In genomic region chr1:187003353-187003752, GRCh38 we compare ENCODE assay signal across 27 cellular contexts.
"Had no signal": no experiment of that assay in that cellular context is flagged by ENCODE, and none has a peak within 500 bp of the region (broad histone marks: within the 10 kb centered on the region; RNA-seq: fewer than 3 reads in every experiment).

No MANE protein-coding gene starts in this region.

- H3K27ac ChIP-seq: ascending aorta, VCaP had no signal

- H3K36me3 ChIP-seq: ascending aorta had no signal

- DNase-seq: activated B cell treated with CpG ODN at 0.5 μM for 24 hours; activated CD4-positive, alpha-beta memory T cell treated with anti-CD3 and anti-CD28 coated beads, Interleukin-2, amount 10 ng/mL, durations not matched to agents 7 days and 5 days; activated CD4-positive, alpha-beta T cell treated with anti-CD3 and anti-CD28 coated beads for 4 hours; activated CD4-positive, alpha-beta T cell treated with anti-CD3 and anti-CD28 coated beads, Interleukin-2, amount 10 ng/mL, durations not matched to agents 24 days and 14 days; activated CD4-positive, alpha-beta T cell treated with anti-CD3 and anti-CD28 coated beads, Interleukin-2, amount 50 U/mL, for 1 hour; activated CD4-positive, alpha-beta T cell treated with anti-CD3 and anti-CD28 coated beads, Interleukin-2, amount 50 U/mL, for 4 hours; activated CD4-positive, CD25-positive, alpha-beta regulatory T cell treated with anti-CD3 and anti-CD28 coated beads, Interleukin-2, amount 50 U/mL, for 72 hours; activated CD8-positive, alpha-beta memory T cell treated with anti-CD3 and anti-CD28 coated beads for 24 hours; activated CD8-positive, alpha-beta memory T cell treated with anti-CD3 and anti-CD28 coated beads, Interleukin-2, amount 10 ng/mL, durations not matched to agents 7 days and 5 days; activated CD8-positive, alpha-beta memory T cell treated with anti-CD3 and anti-CD28 coated beads, Interleukin-2, amount 50 U/mL, for 48 hours; activated CD8-positive, alpha-beta T cell treated with anti-CD3 and anti-CD28 coated beads, Interleukin-2, amount 10 ng/mL, durations not matched to agents 7 days and 5 days; activated effector memory CD4-positive, alpha-beta T cell treated with Interleukin-2 at 50 U/mL for 16 hours; activated gamma-delta T cell; activated naive CD4-positive, alpha-beta T cell treated with anti-CD3 and anti-CD28 coated beads, Interleukin-2, amount 10 ng/mL, durations not matched to agents 7 days and 5 days; activated naive CD4-positive, alpha-beta T cell treated with Interleukin-2 at 50 U/mL for 16 hours; activated naive CD8-positive, alpha-beta T cell treated with anti-CD3 and anti-CD28 coated beads, Interleukin-2, amount 10 ng/mL, durations not matched to agents 7 days and 5 days; activated naive CD8-positive, alpha-beta T cell treated with anti-CD3 and anti-CD28 coated beads, Interleukin-2, amount 50 U/mL, for 24 hours; activated T-cell treated with anti-CD3 and anti-CD28 coated beads, Interleukin-2, amount 50 U/mL, for 24 hours; activated T-cell treated with anti-CD3 and anti-CD28 coated beads, Interleukin-2, amount 50 U/mL, for 48 hours; amygdala; anterior cingulate cortex; central memory CD4-positive, alpha-beta T cell; T-helper 1 cell; T-helper 2 cell; T-helper 9 cell had no signal

- H3K9me3 ChIP-seq: ascending aorta had no signal

- H3K27me3 ChIP-seq: ascending aorta had no signal

- H3K4me3 ChIP-seq: ascending aorta had no signal

- ATAC-seq: activated CD8-positive, alpha-beta memory T cell treated with anti-CD3 and anti-CD28 coated beads, Interleukin-2, amount 10 ng/mL, durations not matched to agents 7 days and 5 days; activated CD8-positive, alpha-beta T cell treated with anti-CD3 and anti-CD28 coated beads, Interleukin-2, amount 10 ng/mL, durations not matched to agents 7 days and 5 days; activated naive CD8-positive, alpha-beta T cell treated with anti-CD3 and anti-CD28 coated beads, Interleukin-2, amount 50 U/mL, for 24 hours had no signal

- H3K4me1 ChIP-seq: ascending aorta had no signal
